Comparison of ENCODE assay signal across 9 cellular contexts in the genomic region with DNA sequence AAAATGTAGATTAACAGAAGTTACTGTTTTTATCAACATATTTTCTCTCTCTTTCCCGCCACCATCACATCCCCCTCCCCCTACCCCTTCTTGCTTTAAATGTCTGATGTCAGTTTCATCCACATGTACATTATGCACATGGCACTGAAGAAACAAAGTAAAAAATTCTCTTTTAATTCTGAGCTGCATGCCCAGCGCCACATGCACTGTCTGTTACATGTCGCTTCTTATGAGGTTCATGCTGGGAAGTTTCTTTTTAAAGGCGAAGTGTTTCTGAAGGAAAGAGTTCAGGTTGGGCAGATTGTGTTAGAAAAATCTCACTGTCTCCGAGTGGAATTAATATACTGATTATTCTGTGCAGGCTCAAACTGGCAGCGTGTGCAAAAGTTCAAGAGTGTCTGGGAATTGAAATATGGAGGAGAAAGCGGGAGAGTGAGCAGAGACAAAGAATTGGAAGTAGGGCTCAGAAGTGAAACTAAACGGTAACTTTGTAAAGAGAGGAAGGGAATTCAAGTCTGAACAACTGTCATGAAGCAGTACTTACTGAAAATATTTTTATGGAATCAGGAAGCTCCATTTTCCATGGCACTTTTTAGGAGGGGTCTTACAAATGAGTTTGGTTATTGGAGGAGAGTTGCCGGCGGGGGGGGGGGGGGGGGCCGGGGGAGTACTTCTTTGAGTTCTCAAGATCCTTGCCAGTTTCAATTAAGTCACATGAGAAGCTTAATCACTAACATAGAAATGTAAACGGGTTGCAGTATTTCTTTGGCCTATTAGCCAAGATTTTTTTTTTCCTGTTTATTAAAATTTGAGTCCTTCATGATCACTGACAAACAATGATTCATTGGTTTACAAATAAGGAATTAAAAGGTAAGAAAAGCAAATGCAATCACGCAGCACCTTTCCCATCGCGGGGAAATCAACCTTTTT.
A peak's percentile ranks its signal among the peaks of the same experiment; 100 is the strongest.
DNase-seq lines count a peak whose midpoint lies in the region; ATAC-seq and TF ChIP-seq lines count a peak whose summit lies in the region.
"Had no signal": no experiment of that assay in that cellular context is flagged by ENCODE, and none has a peak within 500 bp of the region (broad histone marks: within the 10 kb centered on the region; RNA-seq: fewer than 3 reads in every experiment).

No MANE protein-coding gene starts in this region.

- CTCF ChIA-PET in activated CD8-positive, alpha-beta T cell treated with anti-CD3 and anti-CD28 coated beads, Interleukin-2, amount 10 ng/mL, durations not matched to agents 7 days and 5 days (lab: Charles Lee) = no interaction called here

- H3K9me2 ChIP-seq in hepatocyte (replicated peaks; ENCODE audit: insufficient read depth) = no peaks in the 10 kb centered on the region

- peaks cover 2% of the 10 kb centered on the region for H3K36me3 Mint-ChIP-seq in activated CD8-positive, alpha-beta T cell treated with anti-CD3 and anti-CD28 coated beads, Interleukin-2, amount 10 ng/mL, durations not matched to agents 7 days and 5 days (ENCODE audit: low read depth)
- peaks cover 16 to 62% of the 10 kb centered on the region in 2 donors for H3K36me3 Mint-ChIP-seq in stimulated activated naive B cell treated with anti-CD40 and anti-IgM and Interleukin-4, amounts not matched to agents 10 μg/mL and 1 μg/mL and 100 μg/mL, for 72 hours

- peaks cover 5% of the 10 kb centered on the region for H3K4me1 Mint-ChIP-seq in activated CD8-positive, alpha-beta T cell treated with anti-CD3 and anti-CD28 coated beads, Interleukin-2, amount 10 ng/mL, durations not matched to agents 7 days and 5 days (ENCODE audit: low read depth)
- H3K4me1 Mint-ChIP-seq in stimulated activated naive B cell treated with anti-CD40 and anti-IgM and Interleukin-4, amounts not matched to agents 10 μg/mL and 1 μg/mL and 100 μg/mL, for 72 hours = peaks cover 20 to 33% of the 10 kb centered on the region in 2 donors

- TF ChIP-seq CTCF in hepatocyte (IDR thresholded peaks at IDR 0.05; ENCODE audit: poor library complexity) = no peak

- no peaks in the 10 kb centered on the region for H3K4me1 ChIP-seq in hepatocyte (ENCODE audit: insufficient read depth)

- no peaks in the 10 kb centered on the region for H3K36me3 ChIP-seq in hepatocyte (replicated peaks; ENCODE audit: insufficient read depth, low read depth)

- no peaks in the 10 kb centered on the region for H3K79me2 ChIP-seq in hepatocyte

- 65% methylated on average over 15 of the region's 15 CpGs for WGBS in hepatocyte (ENCODE audit: low lambda C conversion rate, missing lambda C conversion rate)

- DNase-seq in DMS53 (lab: John Stamatoyannopoulos, UW) = peak; percentile 24
- DNase-seq in DMS53 treated with DMSO at 0.1 percent for 48 hours (lab: John Stamatoyannopoulos, UW; ENCODE audit: unreplicated experiment) = no peak
- no peak for DNase-seq in activated CD8-positive, alpha-beta T cell treated with anti-CD3 and anti-CD28 coated beads, Interleukin-2, amount 10 ng/mL, durations not matched to agents 7 days and 5 days
- DNase-seq in hepatocyte (ENCODE audit: low spot score) = no peak
- no peak for DNase-seq in stimulated activated naive B cell treated with anti-CD40 and anti-IgM and Interleukin-4, amounts not matched to agents 10 μg/mL and 1 μg/mL and 100 μg/mL, for 72 hours
- no peak for DNase-seq in HT-29 (ENCODE audit: low spot score)
- no peak for DNase-seq in NCI-H1105 (lab: John Stamatoyannopoulos, UW)

- ATAC-seq in activated CD8-positive, alpha-beta T cell treated with anti-CD3 and anti-CD28 coated beads, Interleukin-2, amount 10 ng/mL, durations not matched to agents 7 days and 5 days = no peak
- ATAC-seq in stimulated activated naive B cell treated with anti-CD40 and anti-IgM and Interleukin-4, amounts not matched to agents 10 μg/mL and 1 μg/mL and 100 μg/mL, for 72 hours (replicated peaks) = no peak
- ATAC-seq in HG03280 (IDR thresholded peaks at IDR 0.05; ENCODE audit: unreplicated experiment) = no peak

- H3K4me3 ChIP-seq in hepatocyte = no peak overlapping the region

- POLR2A ChIA-PET in activated CD8-positive, alpha-beta T cell treated with anti-CD3 and anti-CD28 coated beads, Interleukin-2, amount 10 ng/mL, durations not matched to agents 7 days and 5 days (lab: Charles Lee) = interaction anchor here (0.6 kb wide), 1 partner anchor 588 kb away, joined by 3 read pairs; no protein-coding TSS in a partner anchor

- no peaks in the 10 kb centered on the region for H3K9me3 Mint-ChIP-seq in activated CD8-positive, alpha-beta T cell treated with anti-CD3 and anti-CD28 coated beads, Interleukin-2, amount 10 ng/mL, durations not matched to agents 7 days and 5 days (ENCODE audit: insufficient read depth)
- no peaks in the 10 kb centered on the region for H3K9me3 Mint-ChIP-seq in stimulated activated naive B cell treated with anti-CD40 and anti-IgM and Interleukin-4, amounts not matched to agents 10 μg/mL and 1 μg/mL and 100 μg/mL, for 72 hours

- no peaks in the 10 kb centered on the region for H4K20me1 ChIP-seq in hepatocyte (ENCODE audit: insufficient read depth, poor library complexity, severe bottlenecking)

- peak overlapping the region; percentile 68 for H3K4me2 ChIP-seq in hepatocyte

- H3K27ac ChIP-seq in hepatocyte = peak overlapping the region; percentile 36
- H3K27ac ChIP-seq: 22Rv1 had no signal

- H3K27me3 Mint-ChIP-seq in activated CD8-positive, alpha-beta T cell treated with anti-CD3 and anti-CD28 coated beads, Interleukin-2, amount 10 ng/mL, durations not matched to agents 7 days and 5 days (ENCODE audit: low read depth) = no peaks in the 10 kb centered on the region
- H3K27me3 Mint-ChIP-seq in stimulated activated naive B cell treated with anti-CD40 and anti-IgM and Interleukin-4, amounts not matched to agents 10 μg/mL and 1 μg/mL and 100 μg/mL, for 72 hours = no peaks in the 10 kb centered on the region

- no peaks in the 10 kb centered on the region for H3K9me3 ChIP-seq in hepatocyte (ENCODE audit: low read depth)

- peak overlapping the region; percentile 13 for H2AFZ ChIP-seq in hepatocyte

- peak overlapping the region; percentile 82 for H3K27ac Mint-ChIP-seq in activated CD8-positive, alpha-beta T cell treated with anti-CD3 and anti-CD28 coated beads, Interleukin-2, amount 10 ng/mL, durations not matched to agents 7 days and 5 days
- H3K27ac Mint-ChIP-seq in stimulated activated naive B cell treated with anti-CD40 and anti-IgM and Interleukin-4, amounts not matched to agents 10 μg/mL and 1 μg/mL and 100 μg/mL, for 72 hours = no peak overlapping the region

- H3K27me3 ChIP-seq in hepatocyte = no peaks in the 10 kb centered on the region

- H3K4me3 Mint-ChIP-seq in activated CD8-positive, alpha-beta T cell treated with anti-CD3 and anti-CD28 coated beads, Interleukin-2, amount 10 ng/mL, durations not matched to agents 7 days and 5 days = peak overlapping the region; percentile 81
- peak overlapping the region; percentile 51 to 65 for H3K4me3 Mint-ChIP-seq in stimulated activated naive B cell treated with anti-CD40 and anti-IgM and Interleukin-4, amounts not matched to agents 10 μg/mL and 1 μg/mL and 100 μg/mL, for 72 hours
